10 cellular contexts compared by ENCODE assay signal in the genomic region with DNA sequence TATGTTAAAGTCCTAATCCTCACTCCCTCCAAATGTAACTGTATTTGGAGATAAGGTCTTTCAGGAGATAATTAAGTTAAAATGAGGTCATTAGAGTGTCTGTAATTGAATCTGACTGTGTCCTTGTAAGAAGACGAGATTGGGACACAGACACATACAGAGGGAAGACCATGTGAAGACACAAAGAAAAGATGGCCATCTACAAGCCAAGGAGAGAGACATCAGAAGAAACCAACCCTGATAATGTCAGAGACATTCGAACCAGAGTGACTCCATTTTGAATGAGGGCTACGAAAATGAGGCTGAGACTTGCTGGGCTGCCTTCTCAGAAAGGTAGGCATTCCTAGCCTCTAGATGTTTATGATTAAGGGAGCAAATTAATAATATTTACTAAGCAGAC. TPM values are rescaled to one million over a fixed set of nuclear protein-coding genes. Genes with fewer than 3 reads are reported as not detected.
DNase-seq lines count a peak whose midpoint lies in the region; ATAC-seq and TF ChIP-seq lines count a peak whose summit lies in the region.
"Had no signal": no experiment of that assay in that cellular context is flagged by ENCODE, and none has a peak within 500 bp of the region (broad histone marks: within the 10 kb centered on the region; RNA-seq: fewer than 3 reads in every experiment).

No MANE protein-coding gene starts in this region.

- no peak overlapping the region for H3K4ac ChIP-seq in mesenchymal stem cell (ENCODE audit: low read depth in 1 of 2, low read length in 2 of 2)

- H3K4me1 Mint-ChIP-seq in activated T-helper 2 cell treated with anti-CD3 and anti-CD28 coated beads, Interferon-gamma antibody, Interleukin-2, Interleukin-4, amounts not matched to agents 10 μg/mL and 5 μg/mL and 100 μg/mL, durations not matched to agents 14 hours and 24 hours and 36 hours (ENCODE audit: low read depth): peaks cover 33% of the 10 kb centered on the region
- no peaks in the 10 kb centered on the region for H3K4me1 Mint-ChIP-seq in type B pancreatic cell (ENCODE audit: unreplicated experiment)
- H3K4me1 Mint-ChIP-seq in neural progenitor cell: peaks cover 7% of the 10 kb centered on the region

- H4K20me1 ChIP-seq in neural progenitor cell (ENCODE audit: low read depth): no peaks in the 10 kb centered on the region

- H3K4me2 ChIP-seq in mesenchymal stem cell (ENCODE audit: low read length, poor library complexity, severe bottlenecking) (no peak overlapping the region), neural progenitor cell (no peak overlapping the region)

- no peaks in the 10 kb centered on the region for H3K9me3 Mint-ChIP-seq in activated T-helper 2 cell treated with anti-CD3 and anti-CD28 coated beads, Interferon-gamma antibody, Interleukin-2, Interleukin-4, amounts not matched to agents 10 μg/mL and 5 μg/mL and 100 μg/mL, durations not matched to agents 14 hours and 24 hours and 36 hours
- H3K9me3 Mint-ChIP-seq in type B pancreatic cell: no peaks in the 10 kb centered on the region
- H3K9me3 Mint-ChIP-seq in neural progenitor cell: no peaks in the 10 kb centered on the region

- peak overlapping the region; percentile 91 for H3K27ac Mint-ChIP-seq in activated T-helper 2 cell treated with anti-CD3 and anti-CD28 coated beads, Interferon-gamma antibody, Interleukin-2, Interleukin-4, amounts not matched to agents 10 μg/mL and 5 μg/mL and 100 μg/mL, durations not matched to agents 14 hours and 24 hours and 36 hours
- H3K27ac Mint-ChIP-seq in type B pancreatic cell (peak overlapping the region; percentile 40), neural progenitor cell (no peak overlapping the region)

- TF ChIP-seq CTCF in heart right ventricle (IDR thresholded peaks at IDR 0.05): no peak
- TF ChIP-seq CTCF in type B pancreatic cell (conservative IDR thresholded peaks at IDR 0.05): no peak
- TF ChIP-seq CTCF in neural progenitor cell (IDR thresholded peaks at IDR 0.05): no peak

- H3K4me3 Mint-ChIP-seq in activated T-helper 2 cell treated with anti-CD3 and anti-CD28 coated beads, Interferon-gamma antibody, Interleukin-2, Interleukin-4, amounts not matched to agents 10 μg/mL and 5 μg/mL and 100 μg/mL, durations not matched to agents 14 hours and 24 hours and 36 hours (ENCODE audit: low read depth): peak overlapping the region; percentile 71
- H3K4me3 Mint-ChIP-seq in type B pancreatic cell: no peak overlapping the region
- no peak overlapping the region for H3K4me3 Mint-ChIP-seq in neural progenitor cell

- intact Hi-C loops in heart right ventricle (cut with DNase I) (no loop called here), Right ventricle myocardium inferior (cut with DNase I) (no loop called here), sciatic nerve (cut with DNase I) (no loop called here)
- intact Hi-C loops in activated T-helper 2 cell treated with anti-CD3 and anti-CD28 coated beads, Interferon-gamma antibody, Interleukin-2, Interleukin-4, amounts not matched to agents 10 μg/mL and 5 μg/mL and 100 μg/mL, durations not matched to agents 14 hours and 24 hours and 36 hours (cut with micrococcal nuclease): loop anchor here (1.0 kb wide), 1 partner anchor 12 kb away; no protein-coding TSS in a partner anchor

- no peak overlapping the region for H2BK120ac ChIP-seq in mesenchymal stem cell (ENCODE audit: low read depth, low read length)

- H2BK5ac ChIP-seq in mesenchymal stem cell (ENCODE audit: low read depth, low read length, poor library complexity, severe bottlenecking): no peak overlapping the region

- H2AFZ ChIP-seq in mesenchymal stem cell (ENCODE audit: low read depth, low read length): no peak overlapping the region
- no peak overlapping the region for H2AFZ ChIP-seq in neural progenitor cell (replicated peaks)

- H3K27me3 Mint-ChIP-seq in activated T-helper 2 cell treated with anti-CD3 and anti-CD28 coated beads, Interferon-gamma antibody, Interleukin-2, Interleukin-4, amounts not matched to agents 10 μg/mL and 5 μg/mL and 100 μg/mL, durations not matched to agents 14 hours and 24 hours and 36 hours (ENCODE audit: low read depth): no peaks in the 10 kb centered on the region
- H3K27me3 Mint-ChIP-seq in type B pancreatic cell: peaks cover 4% of the 10 kb centered on the region
- H3K27me3 Mint-ChIP-seq in neural progenitor cell (ENCODE audit: insufficient read depth, low read depth): no peaks in the 10 kb centered on the region

- DNase-seq in heart right ventricle: no peak
- no peak for DNase-seq in Right ventricle myocardium inferior (ENCODE audit: missing footprints)
- DNase-seq in activated T-helper 2 cell treated with anti-CD3 and anti-CD28 coated beads, Interferon-gamma antibody, Interleukin-2, Interleukin-4, amounts not matched to agents 10 μg/mL and 5 μg/mL and 100 μg/mL, durations not matched to agents 14 hours and 24 hours and 36 hours (ENCODE audit: low spot score): no peak
- DNase-seq in mesenchymal stem cell: no peak
- no peak for DNase-seq in type B pancreatic cell (ENCODE audit: extremely low spot score, unreplicated experiment)
- DNase-seq in sciatic nerve (ENCODE audit: low spot score): no peak
- DNase-seq in neural progenitor cell (ENCODE audit: low spot score): no peak
- DNase-seq: NCI-H1436 treated with DMSO at 0.1 percent for 48 hours had no signal

- ATAC-seq in heart right ventricle: no peak
- ATAC-seq in Right ventricle myocardium inferior: no peak
- ATAC-seq in HG03354 (IDR thresholded peaks at IDR 0.05; ENCODE audit: poor library complexity, severe bottlenecking, unreplicated experiment): no peak
- ATAC-seq in sciatic nerve: no peak

- H3K14ac ChIP-seq in mesenchymal stem cell (ENCODE audit: low read length in 2 of 2): no peak overlapping the region

- 73 to 80% methylated on average over 3 of the region's 3 CpGs for WGBS in heart right ventricle, 2 donors
- 82% methylated on average over 3 of the region's 3 CpGs for WGBS in mesenchymal stem cell

- H4K8ac ChIP-seq in mesenchymal stem cell (ENCODE audit: low read length): no peak overlapping the region

- H3K36me3 Mint-ChIP-seq in activated T-helper 2 cell treated with anti-CD3 and anti-CD28 coated beads, Interferon-gamma antibody, Interleukin-2, Interleukin-4, amounts not matched to agents 10 μg/mL and 5 μg/mL and 100 μg/mL, durations not matched to agents 14 hours and 24 hours and 36 hours (ENCODE audit: low read depth): peaks cover 13% of the 10 kb centered on the region
- no peaks in the 10 kb centered on the region for H3K36me3 Mint-ChIP-seq in type B pancreatic cell
- no peaks in the 10 kb centered on the region for H3K36me3 Mint-ChIP-seq in neural progenitor cell

- H3K18ac ChIP-seq in mesenchymal stem cell (ENCODE audit: low read depth in 1 of 2, low read length in 2 of 2): no peak overlapping the region

- H3K27me3 ChIP-seq in heart right ventricle: no peaks in the 10 kb centered on the region
- H3K27me3 ChIP-seq in mesenchymal stem cell (ENCODE audit: control insufficient read depth in 1 of 2, insufficient read depth in 1 of 2, low read length in 2 of 2): peaks cover 0 to 5% of the 10 kb centered on the region in 2 experiments
- H3K27me3 ChIP-seq in neural progenitor cell: no peaks in the 10 kb centered on the region
- H3K27me3 ChIP-seq: right atrium auricular region had no signal

- no peaks in the 10 kb centered on the region for H3F3A ChIP-seq in neural progenitor cell (ENCODE audit: low read depth)

- H3K79me2 ChIP-seq in neural progenitor cell (ENCODE audit: low read depth): no peaks in the 10 kb centered on the region

- H2AK5ac ChIP-seq in mesenchymal stem cell (ENCODE audit: low read length, severe bottlenecking): no peak overlapping the region

- peak overlapping the region in 6 of 10 donors; percentile 48 to 64 (median 60) for H3K4me3 ChIP-seq in heart right ventricle
- peak overlapping the region in 1 of 2 experiments; percentile 90 for H3K4me3 ChIP-seq in mesenchymal stem cell (ENCODE audit: insufficient read depth in 1 of 2, low read depth in 1 of 2, low read length in 2 of 2)
- no peak overlapping the region for H3K4me3 ChIP-seq in neural progenitor cell

- peaks cover 0 to 50% (median 18%) of the 10 kb centered on the region in 9 donors for H3K4me1 ChIP-seq in heart right ventricle
- H3K4me1 ChIP-seq in mesenchymal stem cell (ENCODE audit: control insufficient read depth, insufficient read depth, low read depth, low read length): no peaks in the 10 kb centered on the region
- H3K4me1 ChIP-seq in neural progenitor cell: peaks cover 40% of the 10 kb centered on the region

- peaks cover 2% of the 10 kb centered on the region for H3K79me1 ChIP-seq in mesenchymal stem cell (replicated peaks; ENCODE audit: low read length, poor library complexity, severe bottlenecking)

- H3K9ac ChIP-seq in mesenchymal stem cell (ENCODE audit: low read length): peak overlapping the region; percentile 96
- H3K9ac ChIP-seq in neural progenitor cell: no peak overlapping the region

- H3K27ac ChIP-seq in heart right ventricle (peak overlapping the region in 8 of 10 donors; percentile 20 to 90 (median 70)), mesenchymal stem cell (ENCODE audit: low read length, poor library complexity, severe bottlenecking) (no peak overlapping the region), neural progenitor cell (no peak overlapping the region)

- H3K9me3 ChIP-seq in heart right ventricle (no peaks in the 10 kb centered on the region), mesenchymal stem cell (ENCODE audit: control insufficient read depth, low read length) (no peaks in the 10 kb centered on the region), neural progenitor cell (ENCODE audit: low read depth) (no peaks in the 10 kb centered on the region)
- H3K9me3 ChIP-seq: right atrium auricular region had no signal

- H2BK15ac ChIP-seq in mesenchymal stem cell (ENCODE audit: low read depth, poor library complexity, severe bottlenecking): no peak overlapping the region

- H3K36me3 ChIP-seq in heart right ventricle (peaks cover 0 to 24% (median 12%) of the 10 kb centered on the region in 9 donors), mesenchymal stem cell (ENCODE audit: control insufficient read depth in 1 of 2, insufficient read depth in 2 of 2, low read depth in 1 of 2, low read length in 2 of 2) (peaks cover 3 to 22% of the 10 kb centered on the region in 2 experiments), neural progenitor cell (no peaks in the 10 kb centered on the region)

- no peak overlapping the region for H4K91ac ChIP-seq in mesenchymal stem cell (ENCODE audit: low read length)

- H3K23ac ChIP-seq in mesenchymal stem cell (ENCODE audit: low read length in 2 of 2): no peak overlapping the region

- no peak overlapping the region for H2BK12ac ChIP-seq in mesenchymal stem cell (ENCODE audit: low read length in 2 of 2)

RNA-seq across cellular contexts. Expression of a gene that starts 0.5 kb away (rescaled TPM):
- total RNA-seq in heart right ventricle: 10 to 100 TPM in 1 of 10 donors, 1 to 10 TPM in 9; 3.3 to 27.7 (median 4.9) TPM
- polyA plus RNA-seq in heart right ventricle: 1 to 10 TPM; 1.7 to 6.4 TPM
- total RNA-seq in Right ventricle myocardium inferior: 3.8 TPM
- 12.6 and 15.3 TPM in 2 replicates for total RNA-seq in activated T-helper 2 cell treated with anti-CD3 and anti-CD28 coated beads, Interferon-gamma antibody, Interleukin-2, Interleukin-4, amounts not matched to agents 10 μg/mL and 5 μg/mL and 100 μg/mL, durations not matched to agents 14 hours and 24 hours and 36 hours
- 7.0 TPM for polyA plus RNA-seq in mesenchymal stem cell (2013, experiment 1 of 2)
- polyA plus RNA-seq in mesenchymal stem cell (2013, experiment 2 of 2): 6.9 TPM
- total RNA-seq in type B pancreatic cell (ENCODE audit: low replicate concordance): 1.8 and 2.7 TPM in 2 replicates
- 28.4 TPM for total RNA-seq in sciatic nerve
- not detected in 2 replicates for total RNA-seq in neural progenitor cell (ENCODE audit: low replicate concordance)

RNA-seq across cellular contexts. Expression of a gene that starts 30.9 kb away (rescaled TPM):
- total RNA-seq in heart right ventricle (1 to 10 TPM; 1.7 to 6.2 (median 3.4) TPM), Right ventricle myocardium inferior (3.2 TPM), type B pancreatic cell (ENCODE audit: low replicate concordance) (2.9 and 3.2 TPM in 2 replicates), sciatic nerve (10.2 TPM), neural progenitor cell (ENCODE audit: low replicate concordance) (not detected in 2 replicates)
- 1 to 10 TPM; 1.1 to 2.0 TPM for polyA plus RNA-seq in heart right ventricle
- total RNA-seq in activated T-helper 2 cell treated with anti-CD3 and anti-CD28 coated beads, Interferon-gamma antibody, Interleukin-2, Interleukin-4, amounts not matched to agents 10 μg/mL and 5 μg/mL and 100 μg/mL, durations not matched to agents 14 hours and 24 hours and 36 hours: 9.3 and 9.4 TPM in 2 replicates
- 4.6 TPM for polyA plus RNA-seq in mesenchymal stem cell (2013, experiment 1 of 2)
- 4.6 TPM for polyA plus RNA-seq in mesenchymal stem cell (2013, experiment 2 of 2)

Comparison
In these comparisons a context has a peak if more than half of its experiments do, and no peak if none do; other contexts are left out.
1. H3K27ac ChIP-seq: peak in heart right ventricle (8 of 10); none in mesenchymal stem cell (single experiment) and neural progenitor cell (single experiment).